In genomic region chr6:151389640-151390275, GRCh38 we compare ENCODE assay signal across 8 cellular contexts. TPM values are rescaled to one million over a fixed set of nuclear protein-coding genes. Genes with fewer than 3 reads are reported as not detected.
DNase-seq lines count a peak whose midpoint lies in the region; ATAC-seq and TF ChIP-seq lines count a peak whose summit lies in the region.

No MANE protein-coding gene starts in this region.

- H3K27me3 Mint-ChIP-seq in activated naive CD4-positive, alpha-beta T cell treated with anti-CD3 and anti-CD28 coated beads, Interleukin-2, amount 50 U/mL, for 24 hours = no peaks in the 10 kb centered on the region
- H3K27me3 Mint-ChIP-seq in neural crest cell (ENCODE audit: low read depth) = no peaks in the 10 kb centered on the region

- WGBS in gastroesophageal sphincter (ENCODE audit: low coverage in 1 of 2), 2 donors = 0% methylated on average over 3 to 15 of the region's 54 CpGs

- H3K27ac ChIP-seq in gastroesophageal sphincter = peak overlapping the region; percentile 97 to 100 (median 99)

- H3K27me3 ChIP-seq in gastroesophageal sphincter = no peaks in the 10 kb centered on the region

- no peaks in the 10 kb centered on the region for H3K36me3 ChIP-seq in gastroesophageal sphincter

- peaks cover 67% of the 10 kb centered on the region for H3K4me1 Mint-ChIP-seq in activated naive CD4-positive, alpha-beta T cell treated with anti-CD3 and anti-CD28 coated beads, Interleukin-2, amount 50 U/mL, for 24 hours
- H3K4me1 Mint-ChIP-seq in neural crest cell = peaks cover 45% of the 10 kb centered on the region

- no peaks in the 10 kb centered on the region for H3K9me3 Mint-ChIP-seq in activated naive CD4-positive, alpha-beta T cell treated with anti-CD3 and anti-CD28 coated beads, Interleukin-2, amount 50 U/mL, for 24 hours
- no peaks in the 10 kb centered on the region for H3K9me3 Mint-ChIP-seq in neural crest cell

- peak overlapping the region; percentile 96 for H3K27ac Mint-ChIP-seq in activated naive CD4-positive, alpha-beta T cell treated with anti-CD3 and anti-CD28 coated beads, Interleukin-2, amount 50 U/mL, for 24 hours
- H3K27ac Mint-ChIP-seq in neural crest cell (ENCODE audit: unreplicated experiment) = peak overlapping the region; percentile 93

- H3K4me3 ChIP-seq in gastroesophageal sphincter = peak overlapping the region; percentile 94 to 100

- TF ChIP-seq POLR2A in gastroesophageal sphincter (IDR thresholded peaks at IDR 0.05) = peak; percentile 50 to 77

- no peaks in the 10 kb centered on the region for H3K9me3 ChIP-seq in gastroesophageal sphincter

- H3K4me3 Mint-ChIP-seq in activated naive CD4-positive, alpha-beta T cell treated with anti-CD3 and anti-CD28 coated beads, Interleukin-2, amount 50 U/mL, for 24 hours = peak overlapping the region; percentile 97
- H3K4me3 Mint-ChIP-seq in neural crest cell = peak overlapping the region; percentile 96

- no peaks in the 10 kb centered on the region for H3K36me3 Mint-ChIP-seq in activated naive CD4-positive, alpha-beta T cell treated with anti-CD3 and anti-CD28 coated beads, Interleukin-2, amount 50 U/mL, for 24 hours
- H3K36me3 Mint-ChIP-seq in neural crest cell (ENCODE audit: low read depth) = no peaks in the 10 kb centered on the region

- TF ChIP-seq CTCF in gastroesophageal sphincter (IDR thresholded peaks at IDR 0.05) (no peak), neural crest cell (conservative IDR thresholded peaks at IDR 0.05) (no peak)

- ATAC-seq in GM19023 (IDR thresholded peaks at IDR 0.05; ENCODE audit: unreplicated experiment) (peak; percentile 59), HG03108 (IDR thresholded peaks at IDR 0.05; ENCODE audit: unreplicated experiment) (peak; percentile 59), gastroesophageal sphincter (peak; percentile 15)

- H3K4me1 ChIP-seq in gastroesophageal sphincter = peaks cover 7 to 63% (median 17%) of the 10 kb centered on the region in 3 donors

- DNase-seq in COLO829 (ENCODE audit: low spot score) = peak; percentile 75
- peak; percentile 74 to 80 for DNase-seq in NCI-H526 (lab: John Stamatoyannopoulos, UW)
- DNase-seq in neural crest cell (ENCODE audit: low read depth, low spot score) = peak; percentile 49
- no peak for DNase-seq in T1000 (lab: John Stamatoyannopoulos, UW)

- TF ChIP-seq EP300 in gastroesophageal sphincter (IDR thresholded peaks at IDR 0.05) = no peak

RNA-seq across cellular contexts. Expression of gene ZBTB2, which starts 1.6 kb away (rescaled TPM):
- 10 to 100 TPM; 11.4 to 15.1 (median 12.4) TPM for total RNA-seq in gastroesophageal sphincter
- total RNA-seq in neural crest cell = 17.5 and 17.7 TPM in 2 replicates
